ENCODE assay signal across 1 cellular context in the genomic region with DNA sequence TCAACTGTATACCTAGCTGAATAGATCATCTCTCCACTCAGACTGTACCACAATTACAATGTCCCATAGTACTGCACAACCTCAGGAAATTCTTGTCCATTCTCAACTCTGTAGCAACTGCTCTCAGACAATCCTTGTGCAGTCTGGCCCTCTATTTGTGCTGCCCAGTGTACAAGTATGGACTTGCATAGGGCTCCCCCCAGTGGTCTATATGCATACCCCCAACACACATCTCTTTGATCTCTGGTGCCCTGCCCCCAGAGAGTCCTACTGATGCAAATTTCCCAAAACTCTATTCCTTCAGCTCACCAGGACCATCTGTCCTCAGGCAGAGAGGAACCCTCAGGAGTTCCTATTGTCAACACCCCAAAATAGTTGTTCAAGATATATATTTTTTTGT.
TF ChIP-seq lines count a peak whose summit lies in the region.

No MANE protein-coding gene starts in this region.

TF ChIP-seq in HepG2, 621 proteins besides CTCF, POLR2A, EP300 and RAD21 (continued from another document):
- TF ChIP-seq IRF1 (CRISPR knock-in tag; IDR thresholded peaks at IDR 0.05; ENCODE audit: low read depth) (no peak), FOSL2 (CRISPR knock-in tag; IDR thresholded peaks at IDR 0.05) (peak; percentile 25; the same call in 1 of the 2 replicates), ZNF30 (CRISPR knock-in tag; IDR thresholded peaks at IDR 0.05) (no peak), RARA (CRISPR knock-in tag; IDR thresholded peaks at IDR 0.05) (no peak), POLR2AphosphoS2 (IDR thresholded peaks at IDR 0.05; ENCODE audit: low read depth, low read length) (no peak), TP53 (CRISPR knock-in tag; conservative IDR thresholded peaks at IDR 0.05) (no peak), ZFP36L2 (CRISPR knock-in tag; IDR thresholded peaks at IDR 0.05) (no peak), CENPT (CRISPR knock-in tag; IDR thresholded peaks at IDR 0.05; ENCODE audit: low read depth) (no peak), SNAPC2 (CRISPR knock-in tag; IDR thresholded peaks at IDR 0.05) (no peak), ZMYM4 (CRISPR knock-in tag; IDR thresholded peaks at IDR 0.05) (peak; percentile 75), KLF12 (CRISPR knock-in tag; IDR thresholded peaks at IDR 0.05; ENCODE audit: borderline replicate concordance) (no peak), GABPB1 (CRISPR knock-in tag; IDR thresholded peaks at IDR 0.05) (no peak), WIZ (CRISPR knock-in tag; IDR thresholded peaks at IDR 0.05) (no peak), CHD4 (IDR thresholded peaks at IDR 0.05; ENCODE audit: borderline replicate concordance, low read length) (no peak), ZNF564 (CRISPR knock-in tag; IDR thresholded peaks at IDR 0.05) (no peak), NCOA5 (CRISPR knock-in tag; IDR thresholded peaks at IDR 0.05) (no peak), MLXIP (CRISPR knock-in tag; IDR thresholded peaks at IDR 0.05; ENCODE audit: borderline replicate concordance) (no peak)
- TF ChIP-seq, protein P1, sequence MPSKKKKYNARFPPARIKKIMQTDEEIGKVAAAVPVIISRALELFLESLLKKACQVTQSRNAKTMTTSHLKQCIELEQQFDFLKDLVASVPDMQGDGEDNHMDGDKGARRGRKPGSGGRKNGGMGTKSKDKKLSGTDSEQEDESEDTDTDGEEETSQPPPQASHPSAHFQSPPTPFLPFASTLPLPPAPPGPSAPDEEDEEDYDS (CRISPR knock-in tag; IDR thresholded peaks at IDR 0.05), result no peak
TF ChIP-seq in HepG2: peak in this region for 18.
